ENCODE assay signal across 20 cellular contexts in genomic region chr19:11649941-11650340, GRCh38.
"Had no signal": no experiment of that assay in that cellular context is flagged by ENCODE, and none has a peak within 500 bp of the region (broad histone marks: within the 10 kb centered on the region; RNA-seq: fewer than 3 reads in every experiment).

No MANE protein-coding gene starts in this region.

- H3K27me3 ChIP-seq: ascending aorta, body of pancreas, Peyer's patch, SJCRH30 had no signal

- H3K4me3 ChIP-seq: ascending aorta, body of pancreas, Peyer's patch, SJCRH30 had no signal

- DNase-seq: activated CD4-positive, alpha-beta T cell treated with anti-CD3 and anti-CD28 coated beads for 4 hours; activated CD8-positive, alpha-beta memory T cell treated with anti-CD3 and anti-CD28 coated beads, Interleukin-2, amount 50 U/mL, for 4 hours; activated CD8-positive, alpha-beta T cell treated with anti-CD3 and anti-CD28 coated beads for 36 hours; activated naive CD4-positive, alpha-beta T cell; amniotic stem cell; body of pancreas; central memory CD4-positive, alpha-beta T cell; MM.1S; NCI-H1105 treated with DMSO at 0.1 percent for 48 hours; NCI-H1436 treated with DMSO at 0.1 percent for 48 hours; NCI-H187; NCI-H2081 treated with DMSO at 0.1 percent for 48 hours; NCI-H446; NCI-H524; Peyer's patch; Right ventricle myocardium superior; SJCRH30 had no signal

- H3K4me1 ChIP-seq: ascending aorta, body of pancreas, Peyer's patch, SJCRH30 had no signal

- ATAC-seq: activated CD4-positive, CD25-positive, alpha-beta regulatory T cell treated with anti-CD3 and anti-CD28 coated beads, Interleukin-2, amount 50 U/mL, for 24 hours; activated CD8-positive, alpha-beta T cell treated with anti-CD3 and anti-CD28 coated beads for 36 hours; body of pancreas had no signal

- H3K27ac ChIP-seq: ascending aorta, body of pancreas, Peyer's patch, RWPE1, SJCRH30 had no signal
